In the genomic region with DNA sequence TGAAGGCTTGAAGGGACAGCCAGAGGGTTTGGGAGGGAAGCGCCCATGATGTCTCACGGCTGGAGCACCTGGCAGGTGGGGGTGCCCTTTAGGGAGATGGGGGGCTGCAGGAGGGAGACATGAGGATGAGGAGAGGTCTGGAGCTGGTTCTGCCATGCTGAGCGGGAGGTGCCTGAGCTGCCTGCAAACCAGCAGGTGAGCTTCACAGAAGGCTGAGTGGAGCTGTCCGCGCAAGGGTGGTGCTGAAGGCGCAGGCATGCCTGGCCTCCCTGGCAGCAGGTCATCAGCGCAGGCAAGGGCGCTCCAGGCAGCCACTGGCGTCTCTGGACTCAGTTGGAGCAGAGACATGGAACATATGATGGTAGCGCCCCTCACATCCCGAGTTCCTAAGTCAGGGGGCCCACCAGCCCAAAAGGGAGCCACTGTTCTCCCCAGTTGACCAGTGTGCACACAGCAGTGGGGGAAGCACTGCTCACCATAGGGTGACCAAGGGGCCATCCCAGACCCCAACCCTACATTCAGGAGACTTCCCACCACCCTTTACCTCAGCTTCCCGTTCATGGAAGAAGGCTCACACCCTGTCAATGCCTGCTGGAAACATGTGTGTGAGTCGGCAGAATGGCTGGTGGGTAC, we compare ENCODE assay signal across 1 cellular context.
TF ChIP-seq lines count a peak whose summit lies in the region.

No MANE protein-coding gene starts in this region.

TF ChIP-seq in H1, 55 proteins besides CTCF, POLR2A, EP300 and RAD21 (continued from another document):
- TF ChIP-seq GABPA (IDR thresholded peaks at IDR 0.05; ENCODE audit: borderline replicate concordance, insufficient read depth, low read length) (peak; percentile 70; the same call in 1 of the 2 replicates), TEAD4 (IDR thresholded peaks at IDR 0.05; ENCODE audit: low read depth, low read length) (0 out of 2 replicates have a peak, but pooled peaks have one; percentile 7), NANOG (IDR thresholded peaks at IDR 0.05; ENCODE audit: insufficient read depth, low read depth, low read length, poor library complexity, severe bottlenecking) (no peak), TCF12 (IDR thresholded peaks at IDR 0.05; ENCODE audit: low read depth, low read length) (no peak), ATF3 (IDR thresholded peaks at IDR 0.05; ENCODE audit: insufficient read depth, low read depth, low read length) (no peak), SAP30 (IDR thresholded peaks at IDR 0.05; ENCODE audit: insufficient read depth, insufficient replicate concordance, low read length) (peak; percentile 87), SIN3A (conservative IDR thresholded peaks at IDR 0.05 in 1 of 2, IDR thresholded peaks at IDR 0.05 in 1 of 2; ENCODE audit: low read depth in 1 of 2, low read length in 2 of 2) (peak; percentile 95 to 97), YY1 (IDR thresholded peaks at IDR 0.05; ENCODE audit: low read depth, low read length) (peak; percentile 37; the same call in 1 of the 2 replicates), TBP (IDR thresholded peaks at IDR 0.05; ENCODE audit: low read depth, low read length) (no peak), KDM1A (IDR thresholded peaks at IDR 0.05; ENCODE audit: borderline replicate concordance, low read length) (no peak), RXRA (IDR thresholded peaks at IDR 0.05; ENCODE audit: insufficient read depth, low read depth, low read length) (no peak), SRF (IDR thresholded peaks at IDR 0.05; ENCODE audit: low read depth, low read length) (peak; percentile 75)
